In the genomic region with DNA sequence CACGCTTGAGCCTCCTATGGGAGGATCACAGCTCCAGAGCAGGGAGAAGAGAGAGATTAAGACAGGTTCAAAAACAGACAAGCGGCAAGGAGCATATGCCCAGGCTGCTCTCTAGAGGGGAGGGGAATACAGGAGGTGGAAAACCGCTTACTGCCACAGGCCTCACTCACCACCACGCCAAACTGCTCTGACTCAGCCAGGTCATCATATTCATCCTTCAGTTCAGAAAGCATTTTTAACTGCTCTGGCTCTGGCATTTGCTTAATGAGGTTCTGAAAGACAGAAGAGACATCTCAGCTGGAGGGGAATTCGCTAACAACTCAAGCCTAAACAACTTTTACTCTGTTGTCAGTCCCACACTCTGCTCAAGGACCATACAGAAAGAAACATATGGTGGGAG, we compare ENCODE assay signal across 9 cellular contexts. TPM values are rescaled to one million over a fixed set of nuclear protein-coding genes. Genes with fewer than 3 reads are reported as not detected.
A peak's percentile ranks its signal among the peaks of the same experiment; 100 is the strongest.
DNase-seq lines count a peak whose midpoint lies in the region; ATAC-seq and TF ChIP-seq lines count a peak whose summit lies in the region.
"Had no signal": no experiment of that assay in that cellular context is flagged by ENCODE, and none has a peak within 500 bp of the region (broad histone marks: within the 10 kb centered on the region; RNA-seq: fewer than 3 reads in every experiment).

No MANE protein-coding gene starts in this region.

- TF ChIP-seq POLR2A in right lobe of liver (IDR thresholded peaks at IDR 0.05): no peak

- H3K27me3 ChIP-seq in adipocyte (replicated peaks; ENCODE audit: control insufficient read depth, insufficient read depth, low read length) (no peaks in the 10 kb centered on the region), right lobe of liver (no peaks in the 10 kb centered on the region)

- peak overlapping the region; percentile 56 to 76 (median 68) for H3K27ac ChIP-seq in right lobe of liver

- H3K36me3 Mint-ChIP-seq in activated CD4-positive, alpha-beta T cell treated with anti-CD3 and anti-CD28 coated beads, Interleukin-2, amount 10 ng/mL, durations not matched to agents 7 days and 5 days (ENCODE audit: low read depth): peaks cover 53% of the 10 kb centered on the region

- no peak for TF ChIP-seq CTCF in right lobe of liver (IDR thresholded peaks at IDR 0.05)

- H3K27ac Mint-ChIP-seq in activated CD4-positive, alpha-beta T cell treated with anti-CD3 and anti-CD28 coated beads, Interleukin-2, amount 10 ng/mL, durations not matched to agents 7 days and 5 days: no peak overlapping the region

- H3K36me3 ChIP-seq in adipocyte (ENCODE audit: control insufficient read depth, insufficient read depth, low read length, severe bottlenecking): peaks cover 6% of the 10 kb centered on the region
- H3K36me3 ChIP-seq in right lobe of liver: peaks cover 0 to 38% (median 13%) of the 10 kb centered on the region in 4 donors

- H3K4me1 Mint-ChIP-seq in activated CD4-positive, alpha-beta T cell treated with anti-CD3 and anti-CD28 coated beads, Interleukin-2, amount 10 ng/mL, durations not matched to agents 7 days and 5 days: peaks cover 5% of the 10 kb centered on the region

- ATAC-seq in GM21619 (IDR thresholded peaks at IDR 0.05; ENCODE audit: unreplicated experiment) (peak; percentile 54), right lobe of liver (peak in 2 of 4 donors; percentile 2 to 7), HG03097 (IDR thresholded peaks at IDR 0.05; ENCODE audit: low FRiP score, unreplicated experiment) (no peak)

- peak overlapping the region; percentile 55 for H3K9ac ChIP-seq in adipocyte (ENCODE audit: low read length)

- H3K9me3 ChIP-seq in adipocyte (ENCODE audit: control insufficient read depth, low read length) (no peaks in the 10 kb centered on the region), right lobe of liver (no peaks in the 10 kb centered on the region)

- DNase-seq in AG08396 (ENCODE audit: low spot score): peak; percentile 39
- DNase-seq in adipocyte (ENCODE audit: low read depth): peak; percentile 59
- no peak for DNase-seq in right lobe of liver
- no peak for DNase-seq in activated CD4-positive, alpha-beta T cell treated with anti-CD3 and anti-CD28 coated beads, Interleukin-2, amount 10 ng/mL, durations not matched to agents 7 days and 5 days
- no peak for DNase-seq in COLO668 (lab: John Stamatoyannopoulos, UW; ENCODE audit: unreplicated experiment)
- DNase-seq in stimulated activated CD4-positive, alpha-beta T cell treated with anti-CD3 and anti-CD28 coated beads, Interleukin-12 subunit alpha, Interleukin-12 subunit beta, amount 100 ng/mL, for 4 hours: no peak

- CTCF ChIA-PET in activated CD4-positive, alpha-beta T cell treated with anti-CD3 and anti-CD28 coated beads, Interleukin-2, amount 10 ng/mL, durations not matched to agents 7 days and 5 days (lab: Charles Lee): interaction anchor here (1.0 to 2.1 kb wide), 2 partner anchors 9 to 35 kb away, joined by 4 to 10 read pairs; no protein-coding TSS in a partner anchor

- H3K4me3 Mint-ChIP-seq in activated CD4-positive, alpha-beta T cell treated with anti-CD3 and anti-CD28 coated beads, Interleukin-2, amount 10 ng/mL, durations not matched to agents 7 days and 5 days: no peak overlapping the region

- H3K4me1 ChIP-seq in adipocyte (ENCODE audit: control insufficient read depth, insufficient read depth, low read length): peaks cover 40% of the 10 kb centered on the region
- peaks cover 0 to 49% (median 16%) of the 10 kb centered on the region in 4 donors for H3K4me1 ChIP-seq in right lobe of liver

- no peaks in the 10 kb centered on the region for H3K27me3 Mint-ChIP-seq in activated CD4-positive, alpha-beta T cell treated with anti-CD3 and anti-CD28 coated beads, Interleukin-2, amount 10 ng/mL, durations not matched to agents 7 days and 5 days

- no peak overlapping the region for H3K4me3 ChIP-seq in adipocyte (ENCODE audit: low read length)
- no peak overlapping the region for H3K4me3 ChIP-seq in right lobe of liver

- 61% methylated on average over 4 of the region's 5 CpGs for WGBS in right lobe of liver (ENCODE audit: insufficient coverage, low coverage, low lambda C conversion rate, missing lambda C conversion rate)

- intact Hi-C loops in right lobe of liver (cut with DNase I): loop anchor here in 1 of 2 donors (10.0 kb wide), 1 partner anchor 54 kb away; a partner anchor contains a TSS

- POLR2A ChIA-PET in activated CD4-positive, alpha-beta T cell treated with anti-CD3 and anti-CD28 coated beads, Interleukin-2, amount 10 ng/mL, durations not matched to agents 7 days and 5 days (lab: Charles Lee): no interaction called here

- H3K9me3 Mint-ChIP-seq in activated CD4-positive, alpha-beta T cell treated with anti-CD3 and anti-CD28 coated beads, Interleukin-2, amount 10 ng/mL, durations not matched to agents 7 days and 5 days: no peaks in the 10 kb centered on the region

RNA-seq across cellular contexts. Expression of a gene that starts 40.1 kb away (rescaled TPM):
- total RNA-seq in right lobe of liver: under 1 TPM; 0.24 to 0.37 (median 0.32) TPM
- total RNA-seq in activated CD4-positive, alpha-beta T cell treated with anti-CD3 and anti-CD28 coated beads, Interleukin-2, amount 10 ng/mL, durations not matched to agents 7 days and 5 days: not detected
- total RNA-seq: mononuclear cell had no signal

RNA-seq across cellular contexts. Expression of a gene that starts 44.2 kb away (rescaled TPM):
- 10 to 100 TPM in 1 of 6 experiments, under 1 TPM in 5; 0.20 to 10.7 (median 0.34) TPM for total RNA-seq in right lobe of liver
- not detected for total RNA-seq in activated CD4-positive, alpha-beta T cell treated with anti-CD3 and anti-CD28 coated beads, Interleukin-2, amount 10 ng/mL, durations not matched to agents 7 days and 5 days

RNA-seq across cellular contexts. Expression of a gene that starts 53.2 kb away (rescaled TPM):
- total RNA-seq in right lobe of liver: 10 to 100 TPM in 1 of 6 experiments, 1 to 10 TPM in 5; 6.1 to 10.6 (median 7.6) TPM
- total RNA-seq in activated CD4-positive, alpha-beta T cell treated with anti-CD3 and anti-CD28 coated beads, Interleukin-2, amount 10 ng/mL, durations not matched to agents 7 days and 5 days: not detected

Comparison
In these comparisons a context has a peak if more than half of its experiments do, and no peak if none do; other contexts are left out.
1. DNase-seq: peak in AG08396 (single experiment) and adipocyte (single experiment); none in right lobe of liver (0 of 3), activated CD4-positive, alpha-beta T cell treated with anti-CD3 and anti-CD28 coated beads, Interleukin-2, amount 10 ng/mL, durations not matched to agents 7 days and 5 days (single experiment), COLO668 (single experiment) and stimulated activated CD4-positive, alpha-beta T cell treated with anti-CD3 and anti-CD28 coated beads, Interleukin-12 subunit alpha, Interleukin-12 subunit beta, amount 100 ng/mL, for 4 hours (single experiment).
2. RNA of a gene that starts 53.2 kb away (total RNA-seq): 6.1 to 10.6 TPM in right lobe of liver; not detected in activated CD4-positive, alpha-beta T cell treated with anti-CD3 and anti-CD28 coated beads, Interleukin-2, amount 10 ng/mL, durations not matched to agents 7 days and 5 days; every median in the first group is over 4 times any median in the second.